In the genomic region with DNA sequence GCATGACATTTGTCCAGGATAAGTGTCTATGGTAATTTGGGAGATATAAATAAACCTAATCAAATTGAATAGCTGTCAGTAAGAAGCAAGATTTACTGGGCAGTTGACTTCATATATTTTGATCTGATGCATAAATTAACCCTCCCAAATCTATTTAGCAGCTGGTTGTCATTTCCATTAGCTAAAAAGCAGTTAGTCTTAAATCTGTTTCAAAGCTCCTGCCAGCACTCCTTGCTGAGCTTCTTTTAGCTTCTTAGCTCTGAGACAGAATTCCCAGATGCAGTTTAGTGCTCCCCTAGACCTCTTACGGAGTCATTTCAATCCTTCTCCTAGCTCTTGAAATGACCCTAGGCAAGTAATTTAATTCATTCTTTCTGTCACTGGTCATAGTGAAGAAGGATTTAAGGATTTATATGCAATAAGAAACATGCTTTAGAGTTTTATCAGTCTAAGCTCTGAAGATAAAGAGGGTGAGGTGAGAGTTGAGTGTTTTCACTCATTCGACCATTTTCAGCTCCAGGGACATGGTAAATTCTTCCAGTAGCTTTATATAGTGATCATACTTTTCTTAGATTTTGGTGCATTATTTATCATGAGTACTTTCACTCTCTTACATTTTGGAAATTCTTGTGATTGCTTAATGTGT, we compare ENCODE assay signal across 1 cellular context.
TF ChIP-seq lines count a peak whose summit lies in the region.

No MANE protein-coding gene starts in this region.

TF ChIP-seq in WTC11, 78 proteins besides CTCF, POLR2A, EP300 and RAD21 (continued from another document):
- TF ChIP-seq, protein P1, sequence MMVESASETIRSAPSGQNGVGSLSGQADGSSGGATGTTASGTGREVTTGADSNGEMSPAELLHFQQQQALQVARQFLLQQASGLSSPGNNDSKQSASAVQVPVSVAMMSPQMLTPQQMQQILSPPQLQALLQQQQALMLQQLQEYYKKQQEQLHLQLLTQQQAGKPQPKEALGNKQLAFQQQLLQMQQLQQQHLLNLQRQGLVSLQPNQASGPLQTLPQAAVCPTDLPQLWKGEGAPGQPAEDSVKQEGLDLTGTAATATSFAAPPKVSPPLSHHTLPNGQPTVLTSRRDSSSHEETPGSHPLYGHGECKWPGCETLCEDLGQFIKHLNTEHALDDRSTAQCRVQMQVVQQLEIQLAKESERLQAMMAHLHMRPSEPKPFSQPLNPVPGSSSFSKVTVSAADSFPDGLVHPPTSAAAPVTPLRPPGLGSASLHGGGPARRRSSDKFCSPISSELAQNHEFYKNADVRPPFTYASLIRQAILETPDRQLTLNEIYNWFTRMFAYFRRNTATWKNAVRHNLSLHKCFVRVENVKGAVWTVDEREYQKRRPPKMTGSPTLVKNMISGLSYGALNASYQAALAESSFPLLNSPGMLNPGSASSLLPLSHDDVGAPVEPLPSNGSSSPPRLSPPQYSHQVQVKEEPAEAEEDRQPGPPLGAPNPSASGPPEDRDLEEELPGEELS (CRISPR knock-in tag; IDR thresholded peaks at IDR 0.05): no peak
- no peak for TF ChIP-seq NFYB (CRISPR knock-in tag; conservative IDR thresholded peaks at IDR 0.05; ENCODE audit: low read depth)
- no peak for TF ChIP-seq ZNF263 (CRISPR knock-in tag; IDR thresholded peaks at IDR 0.05; ENCODE audit: low read depth)
- no peak for TF ChIP-seq FOXJ3 (CRISPR knock-in tag; IDR thresholded peaks at IDR 0.05; ENCODE audit: borderline replicate concordance)
- TF ChIP-seq TCF7 (CRISPR knock-in tag; IDR thresholded peaks at IDR 0.05; ENCODE audit: low read depth): no peak
- no peak for TF ChIP-seq ZNF416 (CRISPR knock-in tag; IDR thresholded peaks at IDR 0.05)
- TF ChIP-seq, protein P2, sequence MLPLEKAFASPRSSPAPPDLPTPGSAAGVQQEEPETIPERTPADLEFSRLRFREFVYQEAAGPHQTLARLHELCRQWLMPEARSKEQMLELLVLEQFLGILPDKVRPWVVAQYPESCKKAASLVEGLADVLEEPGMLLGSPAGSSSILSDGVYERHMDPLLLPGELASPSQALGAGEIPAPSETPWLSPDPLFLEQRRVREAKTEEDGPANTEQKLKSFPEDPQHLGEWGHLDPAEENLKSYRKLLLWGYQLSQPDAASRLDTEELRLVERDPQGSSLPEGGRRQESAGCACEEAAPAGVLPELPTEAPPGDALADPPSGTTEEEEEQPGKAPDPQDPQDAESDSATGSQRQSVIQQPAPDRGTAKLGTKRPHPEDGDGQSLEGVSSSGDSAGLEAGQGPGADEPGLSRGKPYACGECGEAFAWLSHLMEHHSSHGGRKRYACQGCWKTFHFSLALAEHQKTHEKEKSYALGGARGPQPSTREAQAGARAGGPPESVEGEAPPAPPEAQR (CRISPR knock-in tag; IDR thresholded peaks at IDR 0.05): no peak
- TF ChIP-seq KAT7 (CRISPR knock-in tag; IDR thresholded peaks at IDR 0.05; ENCODE audit: borderline replicate concordance): no peak
- TF ChIP-seq, protein P3, sequence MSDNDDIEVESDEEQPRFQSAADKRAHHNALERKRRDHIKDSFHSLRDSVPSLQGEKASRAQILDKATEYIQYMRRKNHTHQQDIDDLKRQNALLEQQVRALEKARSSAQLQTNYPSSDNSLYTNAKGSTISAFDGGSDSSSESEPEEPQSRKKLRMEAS (CRISPR knock-in tag; IDR thresholded peaks at IDR 0.05): no peak
- TF ChIP-seq FOXP1 (CRISPR knock-in tag; IDR thresholded peaks at IDR 0.05; ENCODE audit: borderline replicate concordance): no peak
- TF ChIP-seq PRRX2 (CRISPR knock-in tag; IDR thresholded peaks at IDR 0.05): no peak
